Comparison of ENCODE assay signal across 33 cellular contexts in genomic region chr10:13165177-13165576, GRCh38.
"Had no signal": no experiment of that assay in that cellular context is flagged by ENCODE, and none has a peak within 500 bp of the region (broad histone marks: within the 10 kb centered on the region; RNA-seq: fewer than 3 reads in every experiment).

No MANE protein-coding gene starts in this region.

- H3K4me1 ChIP-seq: prostate gland had no signal

- H3K27me3 Mint-ChIP-seq: activated CD4-positive, alpha-beta memory T cell treated with anti-CD3 and anti-CD28 coated beads for 36 hours; activated CD4-positive, alpha-beta T cell treated with anti-CD3 and anti-CD28 coated beads, Interleukin-2, amount 10 ng/mL, durations not matched to agents 24 days and 14 days; activated T-helper 17 cell treated with anti-CD3 and anti-CD28 coated beads, Interleukin-2, amount 50 U/mL, for 72 hours; brain; memory B cell; naive thymus-derived CD4-positive, alpha-beta T cell had no signal

- ATAC-seq: activated T-cell treated with anti-CD3 and anti-CD28 coated beads, Interleukin-2, amount 50 U/mL, for 4 hours; activated T-helper 17 cell treated with anti-CD3 and anti-CD28 coated beads, Interleukin-2, amount 50 U/mL, for 72 hours; naive thymus-derived CD4-positive, alpha-beta T cell; pancreas; stimulated activated naive B cell treated with anti-CD40 and anti-IgM and Interleukin-4, amounts not matched to agents 10 μg/mL and 1 μg/mL and 100 μg/mL, for 72 hours; upper lobe of right lung had no signal

- H3K27ac Mint-ChIP-seq: activated CD4-positive, alpha-beta memory T cell treated with anti-CD3 and anti-CD28 coated beads for 36 hours; activated T-helper 17 cell treated with anti-CD3 and anti-CD28 coated beads, Interleukin-2, amount 50 U/mL, for 72 hours; brain; immature natural killer cell; memory B cell; stimulated activated naive B cell treated with anti-CD40 and anti-IgM and Interleukin-4, amounts not matched to agents 10 μg/mL and 1 μg/mL and 100 μg/mL, for 72 hours; T-helper 2 cell treated with Interferon-gamma antibody and Interleukin-4, amounts not matched to agents 5 μg/mL and 100 μg/mL, for 36 hours had no signal

- H3K27me3 ChIP-seq: cardiac muscle cell, dorsolateral prefrontal cortex, pancreas, sigmoid colon, stomach, suprapubic skin, tibial artery, upper lobe of right lung had no signal

- H3K27ac ChIP-seq: cardiac muscle cell, coronary artery, dorsolateral prefrontal cortex, pancreas, prostate gland, sigmoid colon, stomach, suprapubic skin, tibial artery, upper lobe of right lung had no signal

- H3K4me2 ChIP-seq: smooth muscle cell had no signal

- H3K4me3 ChIP-seq: cardiac muscle cell, coronary artery, dorsolateral prefrontal cortex, pancreas, prostate gland, sigmoid colon, smooth muscle cell, stomach, suprapubic skin, tibial artery, upper lobe of right lung had no signal

- H3K36me3 ChIP-seq: cardiac muscle cell, pancreas, prostate gland, sigmoid colon, stomach, suprapubic skin, tibial artery, upper lobe of right lung had no signal

- DNase-seq: activated CD4-positive, alpha-beta memory T cell treated with anti-CD3 and anti-CD28 coated beads for 36 hours; activated CD4-positive, alpha-beta T cell treated with anti-CD3 and anti-CD28 coated beads, Interleukin-2, amount 10 ng/mL, durations not matched to agents 24 days and 14 days; activated CD4-positive, CD25-positive, alpha-beta regulatory T cell treated with anti-CD3 and anti-CD28 coated beads, Interleukin-2, amount 50 U/mL, for 72 hours; activated gamma-delta T cell treated with Interleukin-2 at 50 U/mL for 16 hours; activated naive CD4-positive, alpha-beta T cell treated with anti-CD3 and anti-CD28 coated beads, Interleukin-2, amount 50 U/mL, for 16 hours; activated T-cell treated with anti-CD3 and anti-CD28 coated beads, Interleukin-2, amount 50 U/mL, for 4 hours; aorta; dorsolateral prefrontal cortex; effector memory CD4-positive, alpha-beta T cell; head of caudate nucleus; hippocampal formation; immature natural killer cell; midbrain; naive thymus-derived CD4-positive, alpha-beta T cell; nucleus accumbens; pancreas; retina; sigmoid colon; stimulated activated CD4-positive, alpha-beta T cell treated with anti-CD3 and anti-CD28 coated beads, Interleukin-2, amount 100 ng/mL, for 24 hours; stimulated activated naive B cell treated with anti-CD40 and anti-IgM and Interleukin-4, amounts not matched to agents 10 μg/mL and 1 μg/mL and 100 μg/mL, for 72 hours; stomach; T-helper 1 cell; tibial artery; upper lobe of right lung had no signal

- H3K4me3 Mint-ChIP-seq: activated CD4-positive, alpha-beta memory T cell treated with anti-CD3 and anti-CD28 coated beads for 36 hours; activated CD4-positive, alpha-beta T cell treated with anti-CD3 and anti-CD28 coated beads, Interleukin-2, amount 10 ng/mL, durations not matched to agents 24 days and 14 days; activated T-cell treated with anti-CD3 and anti-CD28 coated beads, Interleukin-2, amount 50 U/mL, for 4 hours; activated T-helper 17 cell treated with anti-CD3 and anti-CD28 coated beads, Interleukin-2, amount 50 U/mL, for 72 hours; brain; immature natural killer cell; memory B cell; naive thymus-derived CD4-positive, alpha-beta T cell; stimulated activated naive B cell treated with anti-CD40 and anti-IgM and Interleukin-4, amounts not matched to agents 10 μg/mL and 1 μg/mL and 100 μg/mL, for 72 hours; T-helper 2 cell treated with Interferon-gamma antibody and Interleukin-4, amounts not matched to agents 5 μg/mL and 100 μg/mL, for 36 hours had no signal

- H3K9me3 ChIP-seq: pancreas, prostate gland, sigmoid colon, stomach, suprapubic skin, tibial artery, upper lobe of right lung had no signal

- H3K36me3 Mint-ChIP-seq: brain, immature natural killer cell, memory B cell had no signal

- H3K9me3 Mint-ChIP-seq: activated CD4-positive, alpha-beta memory T cell treated with anti-CD3 and anti-CD28 coated beads for 36 hours; activated CD4-positive, alpha-beta T cell treated with anti-CD3 and anti-CD28 coated beads, Interleukin-2, amount 10 ng/mL, durations not matched to agents 24 days and 14 days; activated T-cell treated with anti-CD3 and anti-CD28 coated beads, Interleukin-2, amount 50 U/mL, for 4 hours; activated T-helper 17 cell treated with anti-CD3 and anti-CD28 coated beads, Interleukin-2, amount 50 U/mL, for 72 hours; brain; immature natural killer cell; memory B cell; naive thymus-derived CD4-positive, alpha-beta T cell; stimulated activated naive B cell treated with anti-CD40 and anti-IgM and Interleukin-4, amounts not matched to agents 10 μg/mL and 1 μg/mL and 100 μg/mL, for 72 hours; T-helper 2 cell treated with Interferon-gamma antibody and Interleukin-4, amounts not matched to agents 5 μg/mL and 100 μg/mL, for 36 hours had no signal
